Comparison of ENCODE assay signal across 8 cellular contexts in the genomic region with DNA sequence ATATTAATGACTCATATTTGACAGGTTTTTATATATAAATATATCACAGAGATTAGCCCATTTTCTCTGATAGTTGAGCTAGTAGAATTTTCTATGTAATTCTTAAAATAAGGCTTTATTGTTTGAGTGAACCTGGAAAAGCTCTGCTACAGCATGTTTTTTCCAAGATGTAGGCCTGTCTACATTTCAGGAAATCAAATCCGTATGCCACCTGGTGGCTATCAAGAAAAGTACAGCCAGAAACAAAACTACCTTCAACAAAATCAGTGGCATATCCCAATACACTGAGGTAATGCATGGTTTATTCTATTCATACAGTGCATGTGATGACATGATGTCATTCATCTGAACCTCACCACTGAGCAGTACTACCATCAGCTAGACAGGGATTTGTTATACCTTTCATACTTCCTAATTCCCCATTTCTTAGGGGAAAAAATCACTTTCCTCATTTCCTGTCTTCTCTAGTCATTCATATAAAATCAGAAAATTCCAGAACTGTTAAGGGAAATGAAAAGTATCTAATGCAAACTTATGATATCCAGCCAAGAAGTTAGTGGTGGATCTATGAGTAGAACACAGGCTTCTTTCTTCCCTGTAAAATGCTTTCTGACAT.
DNase-seq lines count a peak whose midpoint lies in the region; ATAC-seq, FAIRE-seq and TF ChIP-seq lines count a peak whose summit lies in the region.

No MANE protein-coding gene starts in this region.

- TF ChIP-seq RAD21 in HepG2 (CRISPR knock-in tag; IDR thresholded peaks at IDR 0.05) = no peak

- H3K4me1 ChIP-seq in HepG2 (ENCODE audit: insufficient read depth, low read length) = no peaks in the 10 kb centered on the region

- H3K27ac ChIP-seq in HepG2 (ENCODE audit: extremely low read length, insufficient read depth, low read length) = no peak overlapping the region

- no peaks in the 10 kb centered on the region for H3K9me3 Mint-ChIP-seq in chondrocyte (ENCODE audit: low read depth)
- no peaks in the 10 kb centered on the region for H3K9me3 Mint-ChIP-seq in stimulated activated effector memory CD8-positive, alpha-beta T cell treated with anti-CD3 and anti-CD28 coated beads, Interleukin-12 subunit alpha, Interleukin-12 subunit beta, amount 100 ng/mL, for 72 hours

- no peaks in the 10 kb centered on the region for H3K36me3 Mint-ChIP-seq in chondrocyte (ENCODE audit: low read depth)
- no peaks in the 10 kb centered on the region for H3K36me3 Mint-ChIP-seq in stimulated activated effector memory CD8-positive, alpha-beta T cell treated with anti-CD3 and anti-CD28 coated beads, Interleukin-12 subunit alpha, Interleukin-12 subunit beta, amount 100 ng/mL, for 72 hours

- H3K36me3 ChIP-seq in HepG2 (replicated peaks in 1 of 2; ENCODE audit: control insufficient read depth in 1 of 2, insufficient read depth in 2 of 2, low read length in 2 of 2) = no peaks in the 10 kb centered on the region

- no TSS peak for BruUV-seq in HepG2 (replicated peaks; lab: Mats Ljungman, UMichigan)

- H3K79me2 ChIP-seq in HepG2 (ENCODE audit: insufficient read depth, low read length) = no peaks in the 10 kb centered on the region

- H3K4me3 ChIP-seq in HepG2 (replicated peaks in 1 of 3; ENCODE audit: insufficient read depth in 1 of 3, low read depth in 2 of 3, low read length in 3 of 3) = no peak overlapping the region

- WGBS in HepG2 (ENCODE audit: low lambda C conversion rate) = 0% methylated on average over 1 of the region's 1 CpG

- H3K27me3 ChIP-seq in HepG2 (ENCODE audit: control insufficient read depth in 1 of 2, insufficient read depth in 2 of 2, low read length in 2 of 2) = no peaks in the 10 kb centered on the region

- H3K9ac ChIP-seq in HepG2 (ENCODE audit: insufficient read depth, low read depth, low read length) = no peak overlapping the region

- POLR2A ChIA-PET in HepG2 (lab: Yijun Ruan, JAX) = interaction anchor here (1.0 kb wide), 1 partner anchor 1473 kb away, joined by 3 read pairs; no protein-coding TSS in a partner anchor

- TF ChIP-seq CTCF in chondrocyte (IDR thresholded peaks at IDR 0.05) (peak; percentile 90), HepG2 (CRISPR knock-in tag; IDR thresholded peaks at IDR 0.05) (peak; percentile 59)

- H3K4me1 Mint-ChIP-seq in chondrocyte (ENCODE audit: low read depth) = no peaks in the 10 kb centered on the region
- H3K4me1 Mint-ChIP-seq in stimulated activated effector memory CD8-positive, alpha-beta T cell treated with anti-CD3 and anti-CD28 coated beads, Interleukin-12 subunit alpha, Interleukin-12 subunit beta, amount 100 ng/mL, for 72 hours = no peaks in the 10 kb centered on the region

- CTCF ChIA-PET in HepG2 (lab: Yijun Ruan, JAX; ENCODE audit: low intra/inter-chr PET ratio, low total read pairs) = interaction anchor here (3.5 kb wide), 1 partner anchor 17 kb away, joined by 26 read pairs; no protein-coding TSS in a partner anchor

- ATAC-seq in HG03045 (IDR thresholded peaks at IDR 0.05; ENCODE audit: unreplicated experiment) (peak; percentile 66), HepG2 (peak; percentile 67)
- ATAC-seq in stimulated activated effector memory CD8-positive, alpha-beta T cell treated with anti-CD3 and anti-CD28 coated beads, Interleukin-12 subunit alpha, Interleukin-12 subunit beta, amount 100 ng/mL, for 72 hours = no peak

- peak; percentile 85 for FAIRE-seq in GM12891 (lab: Jason Lieb, UNC)
- FAIRE-seq in HepG2 (lab: Jason Lieb, UNC) = peak; percentile 51

- peak; percentile 19 for DNase-seq in A172 (ENCODE audit: low spot score)
- DNase-seq in GM12891 (ENCODE audit: insufficient read length, low spot score) = peak; percentile 10
- peak; percentile 43 for DNase-seq in NCI-H2227 treated with DMSO at 0.1 percent for 48 hours (lab: John Stamatoyannopoulos, UW)
- no peak for DNase-seq in chondrocyte (ENCODE audit: low spot score)
- DNase-seq in HepG2 (ENCODE audit: low spot score) = peak; percentile 25
- no peak for DNase-seq in T-helper 1 cell
- no peak for DNase-seq in stimulated activated effector memory CD8-positive, alpha-beta T cell treated with anti-CD3 and anti-CD28 coated beads, Interleukin-12 subunit alpha, Interleukin-12 subunit beta, amount 100 ng/mL, for 72 hours (ENCODE audit: low spot score in 2 of 2)

- H3K4me2 ChIP-seq in HepG2 (ENCODE audit: low read depth, low read length) = no peak overlapping the region

- TF ChIP-seq POLR2A in GM12891 (IDR thresholded peaks at IDR 0.05; ENCODE audit: low read depth, low read length) (no peak), HepG2 (IDR thresholded peaks at IDR 0.05; ENCODE audit: insufficient read depth in 1 of 2, low read depth in 2 of 2, low read length in 2 of 2) (no peak)

- H3K4me3 Mint-ChIP-seq in chondrocyte (ENCODE audit: unreplicated experiment) = no peak overlapping the region
- no peak overlapping the region for H3K4me3 Mint-ChIP-seq in stimulated activated effector memory CD8-positive, alpha-beta T cell treated with anti-CD3 and anti-CD28 coated beads, Interleukin-12 subunit alpha, Interleukin-12 subunit beta, amount 100 ng/mL, for 72 hours

- H3K9me3 ChIP-seq in HepG2 (ENCODE audit: low read length) = no peaks in the 10 kb centered on the region

- TF ChIP-seq EP300 in HepG2 (IDR thresholded peaks at IDR 0.05; ENCODE audit: low read depth in 2 of 2, low read length in 2 of 2) = no peak
- no peak for TF ChIP-seq EP300 in HepG2 (CRISPR knock-in tag; IDR thresholded peaks at IDR 0.05; ENCODE audit: borderline replicate concordance)

- H4K20me1 ChIP-seq in HepG2 (ENCODE audit: insufficient read depth, low read length) = no peaks in the 10 kb centered on the region

- H3K27me3 Mint-ChIP-seq in chondrocyte (ENCODE audit: low read depth) = no peaks in the 10 kb centered on the region

- no peak overlapping the region for H2AFZ ChIP-seq in HepG2 (ENCODE audit: low read length)

- no peak overlapping the region for H3K27ac Mint-ChIP-seq in chondrocyte (ENCODE audit: unreplicated experiment)
- no peak overlapping the region for H3K27ac Mint-ChIP-seq in stimulated activated effector memory CD8-positive, alpha-beta T cell treated with anti-CD3 and anti-CD28 coated beads, Interleukin-12 subunit alpha, Interleukin-12 subunit beta, amount 100 ng/mL, for 72 hours

- in situ Hi-C loops in HepG2 (cut with HindIII; ENCODE audit: extremely low pct_ligation_motif_present, low pct_unique_long_range_greater_than_20kb) = loop anchor here (25.0 kb wide), 1 partner anchor 1300 kb away; no protein-coding TSS in a partner anchor

- intact Hi-C loops in HepG2 (cut with micrococcal nuclease; ENCODE audit: unreplicated experiment) = loop anchor here (1.0 to 10.0 kb wide), 2 partner anchors 16 to 1473 kb away; no protein-coding TSS in a partner anchor

TF ChIP-seq in GM12891, 5 proteins besides CTCF, POLR2A, EP300 and RAD21:
- TF ChIP-seq PAX5 (IDR thresholded peaks at IDR 0.05; ENCODE audit: insufficient read depth, low read length, severe bottlenecking) = no peak
- no peak for TF ChIP-seq TAF1 (IDR thresholded peaks at IDR 0.05; ENCODE audit: low read depth, low read length)

TF ChIP-seq in HepG2, 621 proteins besides CTCF, POLR2A, EP300 and RAD21:
- TF ChIP-seq SMC3 (IDR thresholded peaks at IDR 0.05; ENCODE audit: low read length) = peak; percentile 50
- no peak for TF ChIP-seq ATF7-NPFF (CRISPR knock-in tag; IDR thresholded peaks at IDR 0.05; ENCODE audit: low read depth)
- TF ChIP-seq STAG1 (CRISPR knock-in tag; IDR thresholded peaks at IDR 0.05) = peak; percentile 13; the same call in 1 of the 2 replicates
- TF ChIP-seq, protein P1, sequence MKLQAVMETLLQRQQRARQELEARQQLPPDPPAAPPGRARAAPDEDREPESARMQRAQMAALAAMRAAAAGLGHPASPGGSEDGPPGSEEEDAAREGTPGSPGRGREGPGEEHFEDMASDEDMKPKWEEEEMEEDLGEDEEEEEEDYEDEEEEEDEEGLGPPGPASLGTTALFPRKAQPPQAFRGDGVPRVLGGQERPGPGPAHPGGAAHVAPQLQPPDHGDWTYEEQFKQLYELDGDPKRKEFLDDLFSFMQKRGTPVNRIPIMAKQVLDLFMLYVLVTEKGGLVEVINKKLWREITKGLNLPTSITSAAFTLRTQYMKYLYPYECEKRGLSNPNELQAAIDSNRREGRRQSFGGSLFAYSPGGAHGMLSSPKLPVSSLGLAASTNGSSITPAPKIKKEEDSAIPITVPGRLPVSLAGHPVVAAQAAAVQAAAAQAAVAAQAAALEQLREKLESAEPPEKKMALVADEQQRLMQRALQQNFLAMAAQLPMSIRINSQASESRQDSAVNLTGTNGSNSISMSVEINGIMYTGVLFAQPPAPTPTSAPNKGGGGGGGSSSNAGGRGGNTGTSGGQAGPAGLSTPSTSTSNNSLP (IDR thresholded peaks at IDR 0.05; ENCODE audit: low read depth, low read length) = peak; percentile 81

Comparison
In these comparisons a context has a peak if more than half of its experiments do, and no peak if none do; other contexts are left out.
1. DNase-seq: peak in A172 (single experiment), GM12891 (single experiment), NCI-H2227 treated with DMSO at 0.1 percent for 48 hours (single experiment) and HepG2 (single experiment); none in chondrocyte (single experiment), T-helper 1 cell (0 of 5) and stimulated activated effector memory CD8-positive, alpha-beta T cell treated with anti-CD3 and anti-CD28 coated beads, Interleukin-12 subunit alpha, Interleukin-12 subunit beta, amount 100 ng/mL, for 72 hours (0 of 2).